ENCODE assay signal across 9 cellular contexts in the genomic region with DNA sequence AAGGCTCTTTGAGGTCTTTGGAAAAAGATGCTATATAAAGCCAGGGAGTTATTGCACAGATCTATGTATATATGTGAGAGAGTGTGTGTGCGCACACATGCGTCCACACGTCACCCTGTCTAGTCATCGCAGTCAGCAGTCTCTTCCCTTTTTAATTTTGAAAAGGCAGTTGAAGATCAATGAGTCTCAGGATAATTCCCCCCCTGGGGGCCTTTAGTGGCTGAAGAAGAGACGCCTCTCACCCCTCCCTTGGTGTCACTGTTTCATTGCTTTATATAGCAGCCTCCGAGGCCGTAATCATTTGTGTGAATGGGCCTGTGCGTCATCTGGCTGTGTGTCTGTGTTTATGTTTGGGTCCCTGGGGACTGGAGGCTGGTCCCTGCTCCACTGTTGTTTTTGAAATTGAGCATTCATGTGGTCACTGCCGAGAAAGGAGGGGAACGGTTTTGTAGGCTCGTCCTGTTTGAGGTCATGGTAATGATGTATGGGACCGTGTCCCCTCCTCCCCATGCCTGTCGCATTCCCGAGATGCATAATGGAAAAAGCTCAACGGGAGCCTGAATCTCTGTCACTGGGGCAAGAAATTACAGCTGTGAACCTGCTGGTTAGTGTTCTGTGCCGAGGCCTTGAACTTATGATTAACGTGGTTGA.
DNase-seq lines count a peak whose midpoint lies in the region; ATAC-seq, FAIRE-seq and TF ChIP-seq lines count a peak whose summit lies in the region.
"Had no signal": no experiment of that assay in that cellular context is flagged by ENCODE, and none has a peak within 500 bp of the region (broad histone marks: within the 10 kb centered on the region; RNA-seq: fewer than 3 reads in every experiment).

No MANE protein-coding gene starts in this region.

- H3K27me3 ChIP-seq in GM12878 (replicated peaks in 1 of 2; ENCODE audit: control insufficient read depth in 2 of 2, insufficient read depth in 2 of 2, low read length in 1 of 2) (no peaks in the 10 kb centered on the region), keratinocyte (ENCODE audit: control insufficient read depth, extremely low read depth, insufficient read depth, low read length) (no peaks in the 10 kb centered on the region), aorta (ENCODE audit: control insufficient read depth in 1 of 2, insufficient read depth in 2 of 2, low read length in 1 of 2) (no peaks in the 10 kb centered on the region)

- H3K79me2 ChIP-seq in GM12878 (ENCODE audit: control insufficient read depth, insufficient read depth, low read length) (no peaks in the 10 kb centered on the region), keratinocyte (ENCODE audit: control insufficient read depth, insufficient read depth, low read length) (peaks cover 9% of the 10 kb centered on the region)

- DNase-seq in NCI-H146 (lab: John Stamatoyannopoulos, UW) (peak; percentile 20), NCI-H146 treated with DMSO at 0.1 percent for 48 hours (lab: John Stamatoyannopoulos, UW; ENCODE audit: unreplicated experiment) (no peak), GM12878 (ENCODE audit: low read depth, low spot score) (no peak), keratinocyte (ENCODE audit: low read depth, low spot score) (no peak), aorta (peak; percentile 70 to 79), endothelial cell (ENCODE audit: low spot score) (no peak)

- dilution Hi-C loops in keratinocyte (cut with MboI; ENCODE audit: extremely low pct_ligation_motif_present, low sequenced_read_pairs): no loop called here

- ATAC-seq in GM12878 (no peak), aorta (ENCODE audit: low FRiP score) (peak; percentile 71), HG03159 (IDR thresholded peaks at IDR 0.05; ENCODE audit: unreplicated experiment) (no peak), HG02763 (IDR thresholded peaks at IDR 0.05; ENCODE audit: unreplicated experiment) (no peak)

- H4K20me1 ChIP-seq in GM12878 (ENCODE audit: control insufficient read depth, insufficient read depth) (no peaks in the 10 kb centered on the region), keratinocyte (ENCODE audit: control insufficient read depth, extremely low read depth, insufficient read depth, low read length) (peaks cover 2% of the 10 kb centered on the region)

- no peak overlapping the region for H3K27ac Mint-ChIP-seq in endothelial cell (ENCODE audit: unreplicated experiment)
- H3K27ac Mint-ChIP-seq: stimulated activated naive CD8-positive, alpha-beta T cell treated with anti-CD3 and anti-CD28 coated beads, Interleukin-15, Interleukin-2, amounts not matched to agents 100 ng/mL and 50 ng/mL, for 24 hours had no signal

- no peaks in the 10 kb centered on the region for H3K36me3 Mint-ChIP-seq in endothelial cell (ENCODE audit: low read depth, unreplicated experiment)

- H3K36me3 ChIP-seq in GM12878 (ENCODE audit: control insufficient read depth in 2 of 2, insufficient read depth in 2 of 2, low read length in 1 of 2): peaks cover 6 to 10% of the 10 kb centered on the region in 2 experiments; a peak in 3 of 4 replicates
- peaks cover 0 to 2% of the 10 kb centered on the region in 2 experiments for H3K36me3 ChIP-seq in keratinocyte (ENCODE audit: control insufficient read depth in 2 of 2, extremely low read depth in 1 of 2, insufficient read depth in 2 of 2, low read length in 2 of 2)
- H3K36me3 ChIP-seq in aorta (ENCODE audit: control insufficient read depth in 1 of 2, insufficient read depth in 2 of 2, low read length in 1 of 2): no peaks in the 10 kb centered on the region

- no peak for TF ChIP-seq RAD21 in GM12878 (IDR thresholded peaks at IDR 0.05; ENCODE audit: insufficient read depth, low read depth, low read length)

- FAIRE-seq in GM12878 (lab: Jason Lieb, UNC) (no peak), keratinocyte (lab: Jason Lieb, UNC) (no peak)

- H3K4me2 ChIP-seq in GM12878 (ENCODE audit: control insufficient read depth, insufficient read depth) (no peak overlapping the region), keratinocyte (ENCODE audit: control insufficient read depth, extremely low read depth, insufficient read depth, low read depth, low read length) (no peak overlapping the region)

- H3K9me1 ChIP-seq in keratinocyte (ENCODE audit: control insufficient read depth, extremely low read depth, insufficient read depth, low read length): peaks cover 3% of the 10 kb centered on the region

- SMC1A ChIA-PET in GM12878 (lab: Charles Lee; ENCODE audit: uncharacterized antibody, unreplicated experiment): interaction anchor here (1.4 kb wide), 1 partner anchor 13 kb away, joined by 3 read pairs; no protein-coding TSS in a partner anchor

- H3K4me3 ChIP-seq in GM12878 (no peak overlapping the region), keratinocyte (ENCODE audit: control insufficient read depth in 2 of 3, extremely low read depth in 1 of 3, insufficient read depth in 2 of 3, low read depth in 1 of 3, low read length in 3 of 3) (no peak overlapping the region), aorta (ENCODE audit: low read length in 2 of 2) (no peak overlapping the region)

- H3K27ac ChIP-seq in GM12878 (ENCODE audit: control insufficient read depth, insufficient read depth) (no peak overlapping the region), keratinocyte (ENCODE audit: control insufficient read depth, insufficient read depth, low read length) (no peak overlapping the region), aorta (ENCODE audit: low read depth in 1 of 2, low read length in 2 of 2) (no peak overlapping the region)

- H3K9ac ChIP-seq in GM12878 (ENCODE audit: control insufficient read depth, insufficient read depth, low read length): no peak overlapping the region
- peak overlapping the region; percentile 45 for H3K9ac ChIP-seq in keratinocyte (ENCODE audit: control insufficient read depth, extremely low read depth, insufficient read depth, low read length)

- 81% methylated on average over 17 of the region's 17 CpGs for WGBS in GM12878 (ENCODE audit: insufficient coverage, insufficient replicate concordance, low lambda C conversion rate, missing lambda C conversion rate)
- WGBS in aorta, 2 donors: 18 to 26% methylated on average over 17 of the region's 17 CpGs

- RAD21 ChIA-PET in GM12878 (lab: Charles Lee; ENCODE audit: unreplicated experiment): no interaction called here

- H3K4me1 Mint-ChIP-seq in endothelial cell (ENCODE audit: unreplicated experiment): no peaks in the 10 kb centered on the region

- H3K4me1 ChIP-seq in GM12878 (ENCODE audit: control insufficient read depth, insufficient read depth, low read length): no peaks in the 10 kb centered on the region
- H3K4me1 ChIP-seq in keratinocyte (ENCODE audit: control insufficient read depth, extremely low read depth, insufficient read depth, low read length): peaks cover 16% of the 10 kb centered on the region
- peaks cover 0 to 4% of the 10 kb centered on the region in 2 donors for H3K4me1 ChIP-seq in aorta (ENCODE audit: control insufficient read depth in 1 of 2, insufficient read depth in 2 of 2, low read length in 2 of 2)

- TF ChIP-seq CTCF in GM12878 (IDR thresholded peaks at IDR 0.05 in 2 of 3, conservative IDR thresholded peaks at IDR 0.05 in 1 of 3; ENCODE audit: control insufficient read depth in 2 of 3, extremely low read depth in 1 of 3, insufficient read depth in 1 of 3, low read depth in 3 of 3, low read length in 3 of 3): no peak
- no peak for TF ChIP-seq CTCF in keratinocyte (optimal IDR thresholded peaks at IDR 0.05 in 1 of 3, IDR thresholded peaks at IDR 0.05 in 1 of 3, conservative IDR thresholded peaks at IDR 0.05 in 1 of 3; ENCODE audit: extremely low read depth in 1 of 3, insufficient read depth in 2 of 3, low read length in 3 of 3)
- TF ChIP-seq CTCF in endothelial cell (IDR thresholded peaks at IDR 0.05; ENCODE audit: unreplicated experiment): no peak

- POLR2A ChIA-PET in GM12878 (lab: Charles Lee): no interaction called here

- intact Hi-C loops in GM12878 (cut with micrococcal nuclease; ENCODE audit: unreplicated experiment) (no loop called here), aorta (cut with DNase I) (no loop called here)

- BruUV-seq in GM12878 (replicated peaks; lab: Mats Ljungman, UMichigan): TSS peak; percentile 15

- no peaks in the 10 kb centered on the region for H3K27me3 Mint-ChIP-seq in endothelial cell (ENCODE audit: unreplicated experiment)
- H3K27me3 Mint-ChIP-seq: stimulated activated naive CD8-positive, alpha-beta T cell treated with anti-CD3 and anti-CD28 coated beads, Interleukin-15, Interleukin-2, amounts not matched to agents 100 ng/mL and 50 ng/mL, for 24 hours had no signal

- in situ Hi-C loops in GM12878 (cut with MboI): no loop called here

- H3K9me3 ChIP-seq in GM12878 (replicated peaks; ENCODE audit: control insufficient read depth, insufficient read depth, low read length) (no peaks in the 10 kb centered on the region), keratinocyte (ENCODE audit: control insufficient read depth, low read depth, low read length) (no peaks in the 10 kb centered on the region), aorta (ENCODE audit: control insufficient read depth, low read length) (no peaks in the 10 kb centered on the region)

- H3K9me3 Mint-ChIP-seq in endothelial cell (ENCODE audit: unreplicated experiment): no peaks in the 10 kb centered on the region
- H3K9me3 Mint-ChIP-seq: stimulated activated naive CD8-positive, alpha-beta T cell treated with anti-CD3 and anti-CD28 coated beads, Interleukin-15, Interleukin-2, amounts not matched to agents 100 ng/mL and 50 ng/mL, for 24 hours had no signal

- H2AFZ ChIP-seq in GM12878 (ENCODE audit: control insufficient read depth, low read depth, low read length) (no peak overlapping the region), keratinocyte (ENCODE audit: control insufficient read depth, low read length) (no peak overlapping the region)

- CTCF ChIA-PET in GM12878 (lab: Yijun Ruan, JAX): no interaction called here

- TF ChIP-seq EP300 in GM12878 (IDR thresholded peaks at IDR 0.05; ENCODE audit: borderline replicate concordance in 1 of 2, control insufficient read depth in 1 of 2, low read depth in 2 of 2, low read length in 2 of 2): no peak

- no peak overlapping the region for H3K4me3 Mint-ChIP-seq in endothelial cell (ENCODE audit: unreplicated experiment)
- H3K4me3 Mint-ChIP-seq: stimulated activated naive CD8-positive, alpha-beta T cell treated with anti-CD3 and anti-CD28 coated beads, Interleukin-15, Interleukin-2, amounts not matched to agents 100 ng/mL and 50 ng/mL, for 24 hours had no signal

- TF ChIP-seq POLR2A in GM12878 (IDR thresholded peaks at IDR 0.05; ENCODE audit: low read depth, low read length): no peak

TF ChIP-seq in GM12878, 131 proteins besides CTCF, POLR2A, EP300 and RAD21 (continues in another document):
- TF ChIP-seq ZSCAN29 (IDR thresholded peaks at IDR 0.05): no peak

Comparison
In these comparisons a context has a peak if more than half of its experiments do, and no peak if none do; other contexts are left out.
1. DNase-seq: peak in NCI-H146 (single experiment) and aorta (2 of 2); none in NCI-H146 treated with DMSO at 0.1 percent for 48 hours (single experiment), GM12878 (single experiment), keratinocyte (single experiment) and endothelial cell (single experiment).